Comparison of ENCODE assay signal across 1 cellular context in the genomic region with DNA sequence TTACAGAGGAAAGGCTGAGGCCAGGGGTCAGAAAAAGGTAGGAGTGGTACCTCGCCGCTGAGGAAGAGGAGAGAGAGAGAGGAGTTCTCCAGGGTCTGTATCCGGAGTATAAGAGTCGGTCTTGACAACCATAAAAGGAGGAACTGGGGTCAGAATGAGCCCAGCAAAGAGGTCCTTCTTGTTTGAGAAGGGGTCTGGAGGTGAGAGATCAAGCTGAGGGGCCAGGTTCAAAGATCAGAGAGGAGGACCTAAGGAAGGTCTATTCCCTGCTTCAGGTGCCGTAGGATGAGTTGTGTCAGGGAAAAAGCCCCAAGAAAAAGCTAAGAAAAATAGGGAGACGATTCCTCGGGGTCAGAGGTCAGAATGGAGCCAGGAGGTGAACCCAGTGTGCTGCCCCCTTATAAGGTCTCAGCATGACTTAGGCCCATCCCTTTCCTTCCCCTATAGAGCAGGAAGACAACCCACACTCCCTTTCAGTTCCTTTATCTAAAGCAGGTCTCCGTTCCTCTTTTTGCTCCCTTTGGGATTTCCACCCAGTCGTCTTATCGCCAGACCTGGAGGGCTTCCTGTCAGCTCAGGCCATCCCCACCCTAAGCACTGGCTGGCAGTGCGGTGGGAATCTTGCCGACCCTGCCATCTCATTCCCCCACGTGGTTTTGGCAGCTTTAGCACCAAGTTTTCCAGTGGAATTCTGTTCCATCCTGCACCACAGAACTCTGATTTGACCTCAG.
TF ChIP-seq lines count a peak whose summit lies in the region.

No MANE protein-coding gene starts in this region.

TF ChIP-seq in GM12878, 131 proteins besides CTCF, POLR2A, EP300 and RAD21 (continues in another document):
- TF ChIP-seq, protein P1, sequence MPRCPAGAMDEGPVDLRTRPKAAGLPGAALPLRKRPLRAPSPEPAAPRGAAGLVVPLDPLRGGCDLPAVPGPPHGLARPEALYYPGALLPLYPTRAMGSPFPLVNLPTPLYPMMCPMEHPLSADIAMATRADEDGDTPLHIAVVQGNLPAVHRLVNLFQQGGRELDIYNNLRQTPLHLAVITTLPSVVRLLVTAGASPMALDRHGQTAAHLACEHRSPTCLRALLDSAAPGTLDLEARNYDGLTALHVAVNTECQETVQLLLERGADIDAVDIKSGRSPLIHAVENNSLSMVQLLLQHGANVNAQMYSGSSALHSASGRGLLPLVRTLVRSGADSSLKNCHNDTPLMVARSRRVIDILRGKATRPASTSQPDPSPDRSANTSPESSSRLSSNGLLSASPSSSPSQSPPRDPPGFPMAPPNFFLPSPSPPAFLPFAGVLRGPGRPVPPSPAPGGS (IDR thresholded peaks at IDR 0.05; ENCODE audit: borderline replicate concordance, insufficient read depth, low read depth, low read length, poor library complexity, severe bottlenecking), result no peak
- no peak for TF ChIP-seq NFYA (IDR thresholded peaks at IDR 0.05; ENCODE audit: borderline replicate concordance, low read depth, low read length)
- no peak for TF ChIP-seq LARP7 (IDR thresholded peaks at IDR 0.05)
- no peak for TF ChIP-seq MYB (IDR thresholded peaks at IDR 0.05; ENCODE audit: borderline replicate concordance, low read depth, low read length)
- TF ChIP-seq, protein P2, sequence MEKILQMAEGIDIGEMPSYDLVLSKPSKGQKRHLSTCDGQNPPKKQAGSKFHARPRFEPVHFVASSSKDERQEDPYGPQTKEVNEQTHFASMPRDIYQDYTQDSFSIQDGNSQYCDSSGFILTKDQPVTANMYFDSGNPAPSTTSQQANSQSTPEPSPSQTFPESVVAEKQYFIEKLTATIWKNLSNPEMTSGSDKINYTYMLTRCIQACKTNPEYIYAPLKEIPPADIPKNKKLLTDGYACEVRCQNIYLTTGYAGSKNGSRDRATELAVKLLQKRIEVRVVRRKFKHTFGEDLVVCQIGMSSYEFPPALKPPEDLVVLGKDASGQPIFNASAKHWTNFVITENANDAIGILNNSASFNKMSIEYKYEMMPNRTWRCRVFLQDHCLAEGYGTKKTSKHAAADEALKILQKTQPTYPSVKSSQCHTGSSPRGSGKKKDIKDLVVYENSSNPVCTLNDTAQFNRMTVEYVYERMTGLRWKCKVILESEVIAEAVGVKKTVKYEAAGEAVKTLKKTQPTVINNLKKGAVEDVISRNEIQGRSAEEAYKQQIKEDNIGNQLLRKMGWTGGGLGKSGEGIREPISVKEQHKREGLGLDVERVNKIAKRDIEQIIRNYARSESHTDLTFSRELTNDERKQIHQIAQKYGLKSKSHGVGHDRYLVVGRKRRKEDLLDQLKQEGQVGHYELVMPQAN (conservative IDR thresholded peaks at IDR 0.05), result no peak
- TF ChIP-seq MEF2B (IDR thresholded peaks at IDR 0.05; ENCODE audit: partially characterized antibody, poor library complexity, severe bottlenecking), result peak; percentile 81
- no peak for TF ChIP-seq SMC3 (IDR thresholded peaks at IDR 0.05; ENCODE audit: borderline replicate concordance, low read length)
- TF ChIP-seq POLR2AphosphoS2 (IDR thresholded peaks at IDR 0.05; ENCODE audit: low read depth, low read length), result no peak
- 0 out of 2 replicates have a peak, but pooled peaks have one; percentile 35 for TF ChIP-seq GATAD2B (conservative IDR thresholded peaks at IDR 0.05; ENCODE audit: low read depth)
- TF ChIP-seq, protein P3, sequence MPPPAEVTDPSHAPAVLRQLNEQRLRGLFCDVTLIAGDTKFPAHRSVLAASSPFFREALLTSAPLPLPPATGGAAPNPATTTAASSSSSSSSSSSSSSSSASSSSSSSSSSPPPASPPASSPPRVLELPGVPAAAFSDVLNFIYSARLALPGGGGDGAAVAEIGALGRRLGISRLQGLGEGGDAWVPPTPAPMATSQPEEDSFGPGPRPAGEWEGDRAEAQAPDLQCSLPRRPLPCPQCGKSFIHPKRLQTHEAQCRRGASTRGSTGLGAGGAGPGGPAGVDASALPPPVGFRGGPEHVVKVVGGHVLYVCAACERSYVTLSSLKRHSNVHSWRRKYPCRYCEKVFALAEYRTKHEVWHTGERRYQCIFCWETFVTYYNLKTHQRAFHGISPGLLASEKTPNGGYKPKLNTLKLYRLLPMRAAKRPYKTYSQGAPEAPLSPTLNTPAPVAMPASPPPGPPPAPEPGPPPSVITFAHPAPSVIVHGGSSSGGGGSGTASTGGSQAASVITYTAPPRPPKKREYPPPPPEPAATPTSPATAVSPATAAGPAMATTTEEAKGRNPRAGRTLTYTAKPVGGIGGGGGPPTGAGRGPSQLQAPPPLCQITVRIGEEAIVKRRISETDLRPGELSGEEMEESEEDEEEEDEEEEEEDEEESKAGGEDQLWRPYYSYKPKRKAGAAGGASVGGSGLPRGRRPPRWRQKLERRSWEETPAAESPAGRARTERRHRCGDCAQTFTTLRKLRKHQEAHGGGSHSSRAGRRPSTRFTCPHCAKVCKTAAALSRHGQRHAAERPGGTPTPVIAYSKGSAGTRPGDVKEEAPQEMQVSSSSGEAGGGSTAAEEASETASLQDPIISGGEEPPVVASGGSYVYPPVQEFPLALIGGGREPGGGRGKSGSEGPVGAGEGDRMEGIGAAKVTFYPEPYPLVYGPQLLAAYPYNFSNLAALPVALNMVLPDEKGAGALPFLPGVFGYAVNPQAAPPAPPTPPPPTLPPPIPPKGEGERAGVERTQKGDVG (CRISPR knock-in tag; IDR thresholded peaks at IDR 0.05), result no peak
- peak; percentile 59; the same call in 1 of the 2 replicates for TF ChIP-seq PAX5 (IDR thresholded peaks at IDR 0.05; ENCODE audit: borderline replicate concordance, low read depth, low read length)
- no peak for TF ChIP-seq ZNF207 (IDR thresholded peaks at IDR 0.05; ENCODE audit: borderline replicate concordance)
- TF ChIP-seq SREBF2 (IDR thresholded peaks at IDR 0.05; ENCODE audit: low read length), result no peak
- TF ChIP-seq TCF3 (IDR thresholded peaks at IDR 0.05; ENCODE audit: borderline replicate concordance, insufficient read depth, low read depth, low read length), result no peak
- TF ChIP-seq, protein P4, sequence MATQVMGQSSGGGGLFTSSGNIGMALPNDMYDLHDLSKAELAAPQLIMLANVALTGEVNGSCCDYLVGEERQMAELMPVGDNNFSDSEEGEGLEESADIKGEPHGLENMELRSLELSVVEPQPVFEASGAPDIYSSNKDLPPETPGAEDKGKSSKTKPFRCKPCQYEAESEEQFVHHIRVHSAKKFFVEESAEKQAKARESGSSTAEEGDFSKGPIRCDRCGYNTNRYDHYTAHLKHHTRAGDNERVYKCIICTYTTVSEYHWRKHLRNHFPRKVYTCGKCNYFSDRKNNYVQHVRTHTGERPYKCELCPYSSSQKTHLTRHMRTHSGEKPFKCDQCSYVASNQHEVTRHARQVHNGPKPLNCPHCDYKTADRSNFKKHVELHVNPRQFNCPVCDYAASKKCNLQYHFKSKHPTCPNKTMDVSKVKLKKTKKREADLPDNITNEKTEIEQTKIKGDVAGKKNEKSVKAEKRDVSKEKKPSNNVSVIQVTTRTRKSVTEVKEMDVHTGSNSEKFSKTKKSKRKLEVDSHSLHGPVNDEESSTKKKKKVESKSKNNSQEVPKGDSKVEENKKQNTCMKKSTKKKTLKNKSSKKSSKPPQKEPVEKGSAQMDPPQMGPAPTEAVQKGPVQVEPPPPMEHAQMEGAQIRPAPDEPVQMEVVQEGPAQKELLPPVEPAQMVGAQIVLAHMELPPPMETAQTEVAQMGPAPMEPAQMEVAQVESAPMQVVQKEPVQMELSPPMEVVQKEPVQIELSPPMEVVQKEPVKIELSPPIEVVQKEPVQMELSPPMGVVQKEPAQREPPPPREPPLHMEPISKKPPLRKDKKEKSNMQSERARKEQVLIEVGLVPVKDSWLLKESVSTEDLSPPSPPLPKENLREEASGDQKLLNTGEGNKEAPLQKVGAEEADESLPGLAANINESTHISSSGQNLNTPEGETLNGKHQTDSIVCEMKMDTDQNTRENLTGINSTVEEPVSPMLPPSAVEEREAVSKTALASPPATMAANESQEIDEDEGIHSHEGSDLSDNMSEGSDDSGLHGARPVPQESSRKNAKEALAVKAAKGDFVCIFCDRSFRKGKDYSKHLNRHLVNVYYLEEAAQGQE (IDR thresholded peaks at IDR 0.05; ENCODE audit: low read depth, low read length), result no peak
- peak; percentile 90 for TF ChIP-seq NR2C1 (IDR thresholded peaks at IDR 0.05)
- TF ChIP-seq, protein P5, sequence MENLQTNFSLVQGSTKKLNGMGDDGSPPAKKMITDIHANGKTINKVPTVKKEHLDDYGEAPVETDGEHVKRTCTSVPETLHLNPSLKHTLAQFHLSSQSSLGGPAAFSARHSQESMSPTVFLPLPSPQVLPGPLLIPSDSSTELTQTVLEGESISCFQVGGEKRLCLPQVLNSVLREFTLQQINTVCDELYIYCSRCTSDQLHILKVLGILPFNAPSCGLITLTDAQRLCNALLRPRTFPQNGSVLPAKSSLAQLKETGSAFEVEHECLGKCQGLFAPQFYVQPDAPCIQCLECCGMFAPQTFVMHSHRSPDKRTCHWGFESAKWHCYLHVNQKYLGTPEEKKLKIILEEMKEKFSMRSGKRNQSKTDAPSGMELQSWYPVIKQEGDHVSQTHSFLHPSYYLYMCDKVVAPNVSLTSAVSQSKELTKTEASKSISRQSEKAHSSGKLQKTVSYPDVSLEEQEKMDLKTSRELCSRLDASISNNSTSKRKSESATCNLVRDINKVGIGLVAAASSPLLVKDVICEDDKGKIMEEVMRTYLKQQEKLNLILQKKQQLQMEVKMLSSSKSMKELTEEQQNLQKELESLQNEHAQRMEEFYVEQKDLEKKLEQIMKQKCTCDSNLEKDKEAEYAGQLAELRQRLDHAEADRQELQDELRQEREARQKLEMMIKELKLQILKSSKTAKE (IDR thresholded peaks at IDR 0.05; ENCODE audit: low read depth, poor library complexity, severe bottlenecking), result no peak
- no peak for TF ChIP-seq NFXL1 (IDR thresholded peaks at IDR 0.05; ENCODE audit: borderline replicate concordance)
- TF ChIP-seq ZBED1 (IDR thresholded peaks at IDR 0.05; ENCODE audit: borderline replicate concordance), result no peak
- TF ChIP-seq, protein P6, sequence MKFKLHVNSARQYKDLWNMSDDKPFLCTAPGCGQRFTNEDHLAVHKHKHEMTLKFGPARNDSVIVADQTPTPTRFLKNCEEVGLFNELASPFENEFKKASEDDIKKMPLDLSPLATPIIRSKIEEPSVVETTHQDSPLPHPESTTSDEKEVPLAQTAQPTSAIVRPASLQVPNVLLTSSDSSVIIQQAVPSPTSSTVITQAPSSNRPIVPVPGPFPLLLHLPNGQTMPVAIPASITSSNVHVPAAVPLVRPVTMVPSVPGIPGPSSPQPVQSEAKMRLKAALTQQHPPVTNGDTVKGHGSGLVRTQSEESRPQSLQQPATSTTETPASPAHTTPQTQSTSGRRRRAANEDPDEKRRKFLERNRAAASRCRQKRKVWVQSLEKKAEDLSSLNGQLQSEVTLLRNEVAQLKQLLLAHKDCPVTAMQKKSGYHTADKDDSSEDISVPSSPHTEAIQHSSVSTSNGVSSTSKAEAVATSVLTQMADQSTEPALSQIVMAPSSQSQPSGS (IDR thresholded peaks at IDR 0.05; ENCODE audit: low read length), result peak; percentile 30; the same call in 1 of the 2 replicates
- TF ChIP-seq ZNF622 (IDR thresholded peaks at IDR 0.05), result no peak
- TF ChIP-seq, protein P7, sequence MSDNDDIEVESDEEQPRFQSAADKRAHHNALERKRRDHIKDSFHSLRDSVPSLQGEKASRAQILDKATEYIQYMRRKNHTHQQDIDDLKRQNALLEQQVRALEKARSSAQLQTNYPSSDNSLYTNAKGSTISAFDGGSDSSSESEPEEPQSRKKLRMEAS (IDR thresholded peaks at IDR 0.05; ENCODE audit: low read depth, low read length), result no peak
- no peak for TF ChIP-seq FOS (IDR thresholded peaks at IDR 0.05; ENCODE audit: borderline replicate concordance, extremely low read depth, insufficient read length)
- no peak for TF ChIP-seq CREB1 (IDR thresholded peaks at IDR 0.05; ENCODE audit: low read depth)
- peak; percentile 98 for TF ChIP-seq IKZF1 (conservative IDR thresholded peaks at IDR 0.05)
- no peak for TF ChIP-seq ASH2L (IDR thresholded peaks at IDR 0.05; ENCODE audit: borderline replicate concordance, low read depth)
- peak; percentile 97 to 98 for TF ChIP-seq IKZF2 (IDR thresholded peaks at IDR 0.05)
- TF ChIP-seq ZNF274 (IDR thresholded peaks at IDR 0.05; ENCODE audit: insufficient read depth, insufficient read length), result no peak
- no peak for TF ChIP-seq JUNB (IDR thresholded peaks at IDR 0.05)
- TF ChIP-seq, protein P8, sequence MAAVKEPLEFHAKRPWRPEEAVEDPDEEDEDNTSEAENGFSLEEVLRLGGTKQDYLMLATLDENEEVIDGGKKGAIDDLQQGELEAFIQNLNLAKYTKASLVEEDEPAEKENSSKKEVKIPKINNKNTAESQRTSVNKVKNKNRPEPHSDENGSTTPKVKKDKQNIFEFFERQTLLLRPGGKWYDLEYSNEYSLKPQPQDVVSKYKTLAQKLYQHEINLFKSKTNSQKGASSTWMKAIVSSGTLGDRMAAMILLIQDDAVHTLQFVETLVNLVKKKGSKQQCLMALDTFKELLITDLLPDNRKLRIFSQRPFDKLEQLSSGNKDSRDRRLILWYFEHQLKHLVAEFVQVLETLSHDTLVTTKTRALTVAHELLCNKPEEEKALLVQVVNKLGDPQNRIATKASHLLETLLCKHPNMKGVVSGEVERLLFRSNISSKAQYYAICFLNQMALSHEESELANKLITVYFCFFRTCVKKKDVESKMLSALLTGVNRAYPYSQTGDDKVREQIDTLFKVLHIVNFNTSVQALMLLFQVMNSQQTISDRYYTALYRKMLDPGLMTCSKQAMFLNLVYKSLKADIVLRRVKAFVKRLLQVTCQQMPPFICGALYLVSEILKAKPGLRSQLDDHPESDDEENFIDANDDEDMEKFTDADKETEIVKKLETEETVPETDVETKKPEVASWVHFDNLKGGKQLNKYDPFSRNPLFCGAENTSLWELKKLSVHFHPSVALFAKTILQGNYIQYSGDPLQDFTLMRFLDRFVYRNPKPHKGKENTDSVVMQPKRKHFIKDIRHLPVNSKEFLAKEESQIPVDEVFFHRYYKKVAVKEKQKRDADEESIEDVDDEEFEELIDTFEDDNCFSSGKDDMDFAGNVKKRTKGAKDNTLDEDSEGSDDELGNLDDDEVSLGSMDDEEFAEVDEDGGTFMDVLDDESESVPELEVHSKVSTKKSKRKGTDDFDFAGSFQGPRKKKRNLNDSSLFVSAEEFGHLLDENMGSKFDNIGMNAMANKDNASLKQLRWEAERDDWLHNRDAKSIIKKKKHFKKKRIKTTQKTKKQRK (IDR thresholded peaks at IDR 0.05; ENCODE audit: low read depth, low read length), result no peak
- TF ChIP-seq GABPA (IDR thresholded peaks at IDR 0.05; ENCODE audit: low read depth), result no peak
- TF ChIP-seq POLR2AphosphoS5 (IDR thresholded peaks at IDR 0.05; ENCODE audit: low read length), result no peak
- TF ChIP-seq, protein P9, sequence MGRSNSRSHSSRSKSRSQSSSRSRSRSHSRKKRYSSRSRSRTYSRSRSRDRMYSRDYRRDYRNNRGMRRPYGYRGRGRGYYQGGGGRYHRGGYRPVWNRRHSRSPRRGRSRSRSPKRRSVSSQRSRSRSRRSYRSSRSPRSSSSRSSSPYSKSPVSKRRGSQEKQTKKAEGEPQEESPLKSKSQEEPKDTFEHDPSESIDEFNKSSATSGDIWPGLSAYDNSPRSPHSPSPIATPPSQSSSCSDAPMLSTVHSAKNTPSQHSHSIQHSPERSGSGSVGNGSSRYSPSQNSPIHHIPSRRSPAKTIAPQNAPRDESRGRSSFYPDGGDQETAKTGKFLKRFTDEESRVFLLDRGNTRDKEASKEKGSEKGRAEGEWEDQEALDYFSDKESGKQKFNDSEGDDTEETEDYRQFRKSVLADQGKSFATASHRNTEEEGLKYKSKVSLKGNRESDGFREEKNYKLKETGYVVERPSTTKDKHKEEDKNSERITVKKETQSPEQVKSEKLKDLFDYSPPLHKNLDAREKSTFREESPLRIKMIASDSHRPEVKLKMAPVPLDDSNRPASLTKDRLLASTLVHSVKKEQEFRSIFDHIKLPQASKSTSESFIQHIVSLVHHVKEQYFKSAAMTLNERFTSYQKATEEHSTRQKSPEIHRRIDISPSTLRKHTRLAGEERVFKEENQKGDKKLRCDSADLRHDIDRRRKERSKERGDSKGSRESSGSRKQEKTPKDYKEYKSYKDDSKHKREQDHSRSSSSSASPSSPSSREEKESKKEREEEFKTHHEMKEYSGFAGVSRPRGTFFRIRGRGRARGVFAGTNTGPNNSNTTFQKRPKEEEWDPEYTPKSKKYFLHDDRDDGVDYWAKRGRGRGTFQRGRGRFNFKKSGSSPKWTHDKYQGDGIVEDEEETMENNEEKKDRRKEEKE (IDR thresholded peaks at IDR 0.05), result no peak
- TF ChIP-seq EZH2 (IDR thresholded peaks at IDR 0.05; ENCODE audit: borderline replicate concordance, control insufficient read depth, low read depth, low read length), result no peak
